ENCODE assay signal across 15 cellular contexts in genomic region chr3:106765342-106765741, GRCh38.
DNase-seq lines count a peak whose midpoint lies in the region; ATAC-seq and TF ChIP-seq lines count a peak whose summit lies in the region.
"Had no signal": no experiment of that assay in that cellular context is flagged by ENCODE, and none has a peak within 500 bp of the region (broad histone marks: within the 10 kb centered on the region; RNA-seq: fewer than 3 reads in every experiment).

No MANE protein-coding gene starts in this region.

- no peak for TF ChIP-seq CTCF in PC-3 (conservative IDR thresholded peaks at IDR 0.05; ENCODE audit: low read depth, low read length)
- no peak for TF ChIP-seq CTCF in epithelial cell of proximal tubule (conservative IDR thresholded peaks at IDR 0.05; ENCODE audit: low read depth, low read length)

- no peak overlapping the region for H4K12ac ChIP-seq in trophoblast cell (ENCODE audit: low read depth, low read length)

- H4K91ac ChIP-seq in trophoblast cell (ENCODE audit: low read depth, low read length) = no peak overlapping the region

- no peaks in the 10 kb centered on the region for H3K9me2 ChIP-seq in PC-3 (replicated peaks; ENCODE audit: low read length)

- H2AK5ac ChIP-seq in trophoblast cell (ENCODE audit: low read length) = no peak overlapping the region

- CTCF ChIA-PET in PC-3 (lab: Charles Lee) = no interaction called here

- no peak overlapping the region for H2BK5ac ChIP-seq in trophoblast cell (ENCODE audit: low read depth, low read length, poor library complexity)

- H3K79me1 ChIP-seq in trophoblast cell (ENCODE audit: low read length) = no peaks in the 10 kb centered on the region

- H3K9ac ChIP-seq in PC-3 (ENCODE audit: low read length) (no peak overlapping the region), trophoblast cell (ENCODE audit: low read length) (no peak overlapping the region)

- H3K36me3 ChIP-seq in PC-3 (ENCODE audit: low read depth, low read length) (no peaks in the 10 kb centered on the region), trophoblast cell (ENCODE audit: control insufficient read depth in 1 of 2, insufficient read depth in 2 of 2, low read length in 2 of 2) (peaks cover 0 to 2% of the 10 kb centered on the region in 2 experiments)
- H3K36me3 ChIP-seq: HAP-1 had no signal

- H3K27me3 ChIP-seq in PC-3 (ENCODE audit: low read length) (no peaks in the 10 kb centered on the region), trophoblast cell (ENCODE audit: insufficient read depth, low read length) (no peaks in the 10 kb centered on the region)

- H3K4me2 ChIP-seq in PC-3 (ENCODE audit: low read length) (0 out of 2 replicates have a peak overlapping the region, but pooled peaks have one; percentile 3), trophoblast cell (ENCODE audit: low read length) (peak overlapping the region; percentile 14)

- no peak overlapping the region for H3K18ac ChIP-seq in trophoblast cell (ENCODE audit: low read length)

- H3K27ac ChIP-seq in PC-3 (ENCODE audit: low read length) (peak overlapping the region; percentile 18), trophoblast cell (ENCODE audit: low read depth, low read length) (no peak overlapping the region)
- H3K27ac ChIP-seq: VCaP had no signal

- no peak overlapping the region for H2BK12ac ChIP-seq in trophoblast cell (ENCODE audit: low read length)

- H3K4ac ChIP-seq in trophoblast cell (ENCODE audit: low read depth, low read length) = no peak overlapping the region

- no peaks in the 10 kb centered on the region for H3K9me3 ChIP-seq in PC-3 (ENCODE audit: low read length)
- peaks cover 2% of the 10 kb centered on the region for H3K9me3 ChIP-seq in trophoblast cell (ENCODE audit: insufficient read depth, low read depth, low read length)
- H3K9me3 ChIP-seq: HAP-1 had no signal

- H3K4me1 ChIP-seq in PC-3 (ENCODE audit: insufficient read depth, low read length) (peaks cover 15% of the 10 kb centered on the region), trophoblast cell (ENCODE audit: control insufficient read depth in 1 of 2, insufficient read depth in 2 of 2, low read length in 2 of 2) (no peaks in the 10 kb centered on the region)
- H3K4me1 ChIP-seq: HAP-1 had no signal

- BruUV-seq in PC-3 (replicated peaks; lab: Mats Ljungman, UMichigan) = no TSS peak

- H3K14ac ChIP-seq in trophoblast cell (ENCODE audit: low read length) = no peak overlapping the region

- no peak overlapping the region for H3K23ac ChIP-seq in trophoblast cell (ENCODE audit: low read length)

- no peaks in the 10 kb centered on the region for H3K79me2 ChIP-seq in PC-3 (ENCODE audit: low read length)
- no peaks in the 10 kb centered on the region for H3K79me2 ChIP-seq in trophoblast cell (ENCODE audit: control insufficient read depth, insufficient read depth, low read length, poor library complexity)

- POLR2A ChIA-PET in PC-3 (lab: Charles Lee; ENCODE audit: unreplicated experiment) = no interaction called here

- H2AFZ ChIP-seq in PC-3 (ENCODE audit: low read length) (peak overlapping the region; percentile 16; the same call in 1 of the 2 replicates), trophoblast cell (ENCODE audit: insufficient read depth, low read length, poor library complexity) (no peak overlapping the region)

- no peak overlapping the region for H4K8ac ChIP-seq in trophoblast cell (ENCODE audit: low read depth, low read length)

- peak; percentile 56 for ATAC-seq in PC-3
- ATAC-seq in HG03135 (IDR thresholded peaks at IDR 0.05; ENCODE audit: unreplicated experiment) = no peak
- ATAC-seq: Right ventricle myocardium inferior had no signal

- H3K4me3 ChIP-seq in PC-3 (ENCODE audit: low read length) (no peak overlapping the region), epithelial cell of proximal tubule (ENCODE audit: low read depth, low read length) (no peak overlapping the region), trophoblast cell (ENCODE audit: low read depth, low read length) (no peak overlapping the region)
- H3K4me3 ChIP-seq: HAP-1 had no signal

- intact Hi-C loops in PC-3 (cut with micrococcal nuclease) = no loop called here

- no peaks in the 10 kb centered on the region for H3F3A ChIP-seq in PC-3 (ENCODE audit: low read length, unreplicated experiment)

- peak; percentile 98 for DNase-seq in ELR (ENCODE audit: low read depth)
- peak; percentile 81 for DNase-seq in PC-3
- peak; percentile 27 for DNase-seq in epithelial cell of proximal tubule (ENCODE audit: low read depth)
- DNase-seq in trophoblast cell = peak; percentile 86 to 94
- no peak for DNase-seq in medulla oblongata (ENCODE audit: extremely low spot score)
- DNase-seq in NCI-H2171 treated with DMSO at 0.1 percent for 48 hours (lab: John Stamatoyannopoulos, UW) = no peak
- no peak for DNase-seq in NCI-H774 (lab: John Stamatoyannopoulos, UW)
- DNase-seq: endodermal cell, islet precursor cell, KBM-7, NCI-H2227 treated with DMSO at 0.1 percent for 48 hours had no signal

- no peaks in the 10 kb centered on the region for H4K20me1 ChIP-seq in PC-3 (ENCODE audit: low read length)

- no peak overlapping the region for H2BK120ac ChIP-seq in trophoblast cell (ENCODE audit: insufficient read depth, low read length, poor library complexity)

- WGBS in trophoblast cell (ENCODE audit: extremely low coverage, insufficient coverage, insufficient read length) = no CpG with 5 or more reads among the region's 7 CpGs

Comparison
In these comparisons a context has a peak if more than half of its experiments do, and no peak if none do; other contexts are left out.
1. DNase-seq: peak in ELR (single experiment), PC-3 (single experiment), epithelial cell of proximal tubule (single experiment) and trophoblast cell (2 of 2); none in medulla oblongata (single experiment), NCI-H2171 treated with DMSO at 0.1 percent for 48 hours (single experiment) and NCI-H774 (single experiment).